ENCODE assay signal across 9 cellular contexts in the genomic region with DNA sequence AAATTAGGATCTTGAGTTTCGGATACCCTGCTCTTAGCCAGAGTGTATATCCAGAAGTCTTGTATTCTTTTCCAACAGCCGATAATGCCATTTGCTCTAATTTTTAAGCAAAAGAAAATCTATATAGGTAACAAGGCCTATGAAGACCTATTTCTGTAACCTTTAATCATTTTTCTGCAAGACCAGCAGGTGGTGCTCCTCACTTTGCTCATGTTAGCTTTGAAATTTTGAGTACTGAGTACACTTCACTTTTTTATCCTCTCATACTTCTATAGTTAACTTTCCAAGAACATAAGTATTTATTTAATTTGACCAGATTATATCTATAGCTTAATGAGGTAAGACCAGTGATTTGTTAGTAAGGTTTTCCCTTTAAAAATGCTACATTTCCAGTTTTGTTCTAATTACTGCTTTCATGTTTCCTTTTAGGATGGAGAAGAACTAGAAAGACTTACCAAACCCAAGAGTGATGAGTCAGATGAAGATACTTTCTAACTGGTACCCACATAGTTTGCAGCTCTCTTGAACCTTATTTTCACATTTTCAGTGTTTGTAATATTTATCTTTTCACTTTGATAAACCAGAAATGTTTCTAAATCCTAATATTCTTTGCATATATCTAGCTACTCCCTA. TPM values are rescaled to one million over a fixed set of nuclear protein-coding genes. Genes with fewer than 3 reads are reported as not detected.
DNase-seq lines count a peak whose midpoint lies in the region; ATAC-seq and TF ChIP-seq lines count a peak whose summit lies in the region.
"Had no signal": no experiment of that assay in that cellular context is flagged by ENCODE, and none has a peak within 500 bp of the region (broad histone marks: within the 10 kb centered on the region; RNA-seq: fewer than 3 reads in every experiment).

No MANE protein-coding gene starts in this region.

- H3K27me3 Mint-ChIP-seq in nephron progenitor cell (ENCODE audit: low read depth, poor library complexity) = no peaks in the 10 kb centered on the region
- H3K27me3 Mint-ChIP-seq: stimulated activated naive B cell treated with anti-CD40 and anti-IgM and Interleukin-4, amounts not matched to agents 10 μg/mL and 1 μg/mL and 100 μg/mL, for 72 hours had no signal

- WGBS in IMR-90 (ENCODE audit: extremely low coverage in 2 of 2, insufficient read length in 1 of 2), 2 experiments = no CpG with 5 or more reads among the region's 2 CpGs

- peaks cover 4% of the 10 kb centered on the region for H3K4me1 ChIP-seq in IMR-90 (ENCODE audit: control insufficient read depth, insufficient read depth, low read length)

- intact Hi-C loops in IMR-90 (cut with micrococcal nuclease) = loop anchor here (1.0 to 10.0 kb wide), 5 partner anchors 58 to 705 kb away; a partner anchor contains a TSS

- no peak overlapping the region for H3K9ac ChIP-seq in IMR-90 (ENCODE audit: low read depth, low read length)

- H3K27me3 ChIP-seq in IMR-90 (ENCODE audit: control insufficient read depth, insufficient read depth, low read length) = no peaks in the 10 kb centered on the region

- no peak overlapping the region for H2BK5ac ChIP-seq in IMR-90 (ENCODE audit: low read depth, low read length, poor library complexity, severe bottlenecking)

- in situ Hi-C loops in IMR-90 (cut with MboI; ENCODE audit: low sequenced_read_pairs) = loop anchor here (5.0 to 10.0 kb wide), 2 partner anchors 60 to 402 kb away; a partner anchor contains a TSS

- TF ChIP-seq CTCF in IMR-90 (conservative IDR thresholded peaks at IDR 0.05; ENCODE audit: low read depth, low read length) = peak; percentile 69
- TF ChIP-seq CTCF in nephron progenitor cell (IDR thresholded peaks at IDR 0.05) = peak; percentile 54

- no peak overlapping the region for H2AFZ ChIP-seq in IMR-90 (replicated peaks; ENCODE audit: low read length, poor library complexity)

- H3K9me1 ChIP-seq in IMR-90 (ENCODE audit: insufficient read depth, low read length) = no peaks in the 10 kb centered on the region; the same call in 1 of the 2 replicates

- H3K9me3 Mint-ChIP-seq in nephron progenitor cell = no peaks in the 10 kb centered on the region
- H3K9me3 Mint-ChIP-seq: stimulated activated naive B cell treated with anti-CD40 and anti-IgM and Interleukin-4, amounts not matched to agents 10 μg/mL and 1 μg/mL and 100 μg/mL, for 72 hours had no signal

- no peak overlapping the region for H2AK5ac ChIP-seq in IMR-90 (ENCODE audit: low read depth, low read length)

- H4K20me1 ChIP-seq in IMR-90 (ENCODE audit: insufficient read depth, low read length) = no peaks in the 10 kb centered on the region

- H3K56ac ChIP-seq in IMR-90 (ENCODE audit: extremely low read depth, insufficient read depth, low read length) = no peak overlapping the region

- H3K18ac ChIP-seq in IMR-90 (ENCODE audit: low read depth, low read length) = no peak overlapping the region

- H2AK9ac ChIP-seq in IMR-90 (replicated peaks; ENCODE audit: low read depth, low read length, poor library complexity) = no peak overlapping the region

- H4K8ac ChIP-seq in IMR-90 (ENCODE audit: low read depth in 2 of 2, low read length in 2 of 2) = no peak overlapping the region

- H2BK120ac ChIP-seq in IMR-90 (ENCODE audit: low read depth, low read length) = no peak overlapping the region

- CTCF ChIA-PET in IMR-90 (lab: Yijun Ruan, JAX) = interaction anchor here (0.5 to 2.8 kb wide), 10 partner anchors 10 to 382 kb away, joined by 3 to 15 read pairs (median 4); a partner anchor contains a TSS

- no peak overlapping the region for H3K23ac ChIP-seq in IMR-90 (ENCODE audit: low read depth, low read length)

- no peak overlapping the region for H3K4me2 ChIP-seq in IMR-90 (ENCODE audit: low read depth, low read length)

- H2BK15ac ChIP-seq in IMR-90 (ENCODE audit: low read depth, low read length) = no peak overlapping the region

- peak; percentile 17 for DNase-seq in activated CD8-positive, alpha-beta memory T cell treated with anti-CD3 and anti-CD28 coated beads, Interleukin-2, amount 50 U/mL, for 4 hours
- DNase-seq in activated CD8-positive, alpha-beta memory T cell treated with anti-CD3 and anti-CD28 coated beads, Interleukin-2, amount 50 U/mL, for 48 hours = no peak
- peak; percentile 80 for DNase-seq in IMR-90
- peak; percentile 65 for DNase-seq in RPMI7951 (ENCODE audit: low read depth)
- peak; percentile 3 for DNase-seq in central memory CD4-positive, alpha-beta T cell
- peak; percentile 27 for DNase-seq in nephron progenitor cell
- DNase-seq: stimulated activated naive B cell treated with anti-CD40 and anti-IgM and Interleukin-4, amounts not matched to agents 10 μg/mL and 1 μg/mL and 100 μg/mL, for 72 hours had no signal

- H3K4me1 Mint-ChIP-seq in nephron progenitor cell = no peaks in the 10 kb centered on the region

- H3K36me3 Mint-ChIP-seq in nephron progenitor cell (ENCODE audit: low read depth) = peaks cover 32% of the 10 kb centered on the region

- H3K4ac ChIP-seq in IMR-90 (ENCODE audit: low read depth, low read length) = no peak overlapping the region

- TF ChIP-seq RAD21 in IMR-90 (IDR thresholded peaks at IDR 0.05; ENCODE audit: low read length) = peak; percentile 80

- H4K5ac ChIP-seq in IMR-90 (ENCODE audit: low read depth, low read length) = no peak overlapping the region

- dilution Hi-C loops in IMR-90 (cut with HindIII; ENCODE audit: low sequenced_read_pairs, unreplicated experiment) = loop anchor here (25.0 kb wide), 1 partner anchor 405 kb away; a partner anchor contains a TSS

- no TSS peak for BruUV-seq in IMR-90 (replicated peaks; lab: Mats Ljungman, UMichigan)

- no peak overlapping the region for H3K4me3 Mint-ChIP-seq in nephron progenitor cell
- H3K4me3 Mint-ChIP-seq: stimulated activated naive B cell treated with anti-CD40 and anti-IgM and Interleukin-4, amounts not matched to agents 10 μg/mL and 1 μg/mL and 100 μg/mL, for 72 hours had no signal

- no peak overlapping the region for H3K27ac Mint-ChIP-seq in nephron progenitor cell
- H3K27ac Mint-ChIP-seq: stimulated activated naive B cell treated with anti-CD40 and anti-IgM and Interleukin-4, amounts not matched to agents 10 μg/mL and 1 μg/mL and 100 μg/mL, for 72 hours had no signal

- H3K9me3 ChIP-seq in IMR-90 (ENCODE audit: control insufficient read depth, insufficient read depth, low read length) = no peaks in the 10 kb centered on the region

- H3K36me3 ChIP-seq in IMR-90 (ENCODE audit: control insufficient read depth, insufficient read depth, low read length) = peaks cover 10% of the 10 kb centered on the region

- no peak overlapping the region for H3K27ac ChIP-seq in IMR-90 (ENCODE audit: insufficient read depth, low read length)

- POLR2A ChIA-PET in IMR-90 (lab: Charles Lee; ENCODE audit: unreplicated experiment) = interaction anchor here (1.6 kb wide), 1 partner anchor 55 kb away, joined by 4 read pairs; no protein-coding TSS in a partner anchor

- peak; percentile 80 for ATAC-seq in IMR-90 (ENCODE audit: low read depth)
- no peak for ATAC-seq in GM19023 (IDR thresholded peaks at IDR 0.05; ENCODE audit: unreplicated experiment)
- no peak for ATAC-seq in GM21723 (IDR thresholded peaks at IDR 0.05; ENCODE audit: unreplicated experiment)

- no peaks in the 10 kb centered on the region for H3K79me1 ChIP-seq in IMR-90 (ENCODE audit: low read depth in 1 of 2, low read length in 2 of 2)

- no peak overlapping the region for H4K91ac ChIP-seq in IMR-90 (ENCODE audit: insufficient read depth, low read depth, low read length)

- TF ChIP-seq POLR2A in IMR-90 (IDR thresholded peaks at IDR 0.05; ENCODE audit: low read depth, low read length) = no peak

- no peak overlapping the region for H2BK20ac ChIP-seq in IMR-90 (ENCODE audit: low read depth, low read length)

- no peak overlapping the region for H3K4me3 ChIP-seq in IMR-90 (ENCODE audit: insufficient read depth, low read depth, low read length)

- H3K14ac ChIP-seq in IMR-90 (replicated peaks; ENCODE audit: low read depth, low read length) = no peak overlapping the region

TF ChIP-seq in IMR-90, 13 proteins besides CTCF, POLR2A, EP300 and RAD21:
- TF ChIP-seq CEBPB (IDR thresholded peaks at IDR 0.05; ENCODE audit: low read depth, low read length) = no peak
- peak; percentile 61 for TF ChIP-seq SMC3 (IDR thresholded peaks at IDR 0.05; ENCODE audit: low read depth, low read length)

RNA-seq across cellular contexts. Expression of a gene that starts 20.5 kb away (rescaled TPM):
- 25.6 and 30.0 TPM in 2 replicates for total RNA-seq in IMR-90 (2012; rRNA removed)
- 18.5 and 19.5 TPM in 2 replicates for polyA plus RNA-seq in IMR-90 (2012; rRNA removed)
- 2.1 and 4.2 TPM in 2 replicates for polyA plus RNA-seq in IMR-90 (2012; cell fraction: cytosol; rRNA removed)
- polyA plus RNA-seq in IMR-90 (2012; cell fraction: nucleus; rRNA removed; ENCODE audit: low replicate concordance) = 0.88 and 11.3 TPM in 2 replicates
- 42.1 and 51.5 TPM in 2 replicates for total RNA-seq in RPMI7951 (2014; rRNA removed; shearing (Covaris generic))

RNA-seq across cellular contexts. Expression of a gene that starts 20.6 kb away (rescaled TPM):
- total RNA-seq in IMR-90 (2012; rRNA removed) = 30.8 and 70.3 TPM in 2 replicates
- polyA plus RNA-seq in IMR-90 (2012; rRNA removed) = 31.7 and 34.2 TPM in 2 replicates
- polyA plus RNA-seq in IMR-90 (2012; cell fraction: cytosol; rRNA removed) = 12.4 and 16.2 TPM in 2 replicates
- polyA plus RNA-seq in IMR-90 (2012; cell fraction: nucleus; rRNA removed; ENCODE audit: low replicate concordance) = 9.7 and 18.0 TPM in 2 replicates
- total RNA-seq in RPMI7951 (2014; rRNA removed; shearing (Covaris generic)) = 115 and 126 TPM in 2 replicates

RNA-seq across cellular contexts. Expression of a gene that starts 58.6 kb away (rescaled TPM):
- 387 and 406 TPM in 2 replicates for total RNA-seq in IMR-90 (2012; rRNA removed)
- 356 and 418 TPM in 2 replicates for polyA plus RNA-seq in IMR-90 (2012; rRNA removed)
- polyA plus RNA-seq in IMR-90 (2012; cell fraction: cytosol; rRNA removed) = 155 and 190 TPM in 2 replicates
- polyA plus RNA-seq in IMR-90 (2012; cell fraction: nucleus; rRNA removed; ENCODE audit: low replicate concordance) = 44.6 and 106 TPM in 2 replicates
- 29.1 and 44.6 TPM in 2 replicates for total RNA-seq in RPMI7951 (2014; rRNA removed; shearing (Covaris generic))
